In the genomic region with DNA sequence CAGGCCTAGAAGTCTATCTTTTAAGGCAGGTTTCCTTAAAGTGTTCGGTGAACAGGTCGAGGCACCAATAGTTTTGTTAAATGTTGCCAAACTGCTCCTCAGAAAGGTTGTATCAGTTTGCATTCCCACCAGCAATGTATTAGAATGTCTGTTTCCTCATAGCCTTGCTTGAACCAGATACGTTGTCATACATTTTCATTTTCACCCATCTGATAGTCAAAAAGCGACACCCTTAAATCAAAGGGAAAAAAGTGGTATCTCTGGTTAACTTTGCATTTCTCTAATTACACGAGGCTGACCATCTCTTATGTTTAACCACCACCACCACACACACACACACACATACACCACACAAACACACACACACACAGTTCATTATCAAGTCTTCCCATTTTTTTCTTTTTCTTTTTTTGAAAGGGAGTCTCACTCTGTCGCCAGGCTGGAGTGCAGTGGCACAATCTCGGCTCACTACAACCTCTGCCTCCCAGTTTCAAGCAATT, we compare ENCODE assay signal across 1 cellular context.
TF ChIP-seq lines count a peak whose summit lies in the region.

No MANE protein-coding gene starts in this region.

TF ChIP-seq in IMR-90, 13 proteins besides CTCF, POLR2A, EP300 and RAD21:
- no peak for TF ChIP-seq ELK1 (IDR thresholded peaks at IDR 0.05; ENCODE audit: borderline replicate concordance, low read depth, low read length)
- no peak for TF ChIP-seq BHLHE40 (IDR thresholded peaks at IDR 0.05; ENCODE audit: low read depth, low read length)
- TF ChIP-seq RFX5 (IDR thresholded peaks at IDR 0.05; ENCODE audit: low read depth, low read length): no peak
- no peak for TF ChIP-seq CEBPB (IDR thresholded peaks at IDR 0.05; ENCODE audit: low read depth, low read length)
- no peak for TF ChIP-seq NFE2L2 (IDR thresholded peaks at IDR 0.05; ENCODE audit: low read depth, low read length)
- TF ChIP-seq USF2 (IDR thresholded peaks at IDR 0.05; ENCODE audit: low read depth, low read length): no peak
- no peak for TF ChIP-seq CHD1 (IDR thresholded peaks at IDR 0.05; ENCODE audit: low read depth, low read length)
- TF ChIP-seq FOS (IDR thresholded peaks at IDR 0.05; ENCODE audit: low read depth, low read length): no peak
- no peak for TF ChIP-seq MAFK (IDR thresholded peaks at IDR 0.05; ENCODE audit: low read depth, low read length)
- no peak for TF ChIP-seq SMC3 (IDR thresholded peaks at IDR 0.05; ENCODE audit: low read depth, low read length)
- no peak for TF ChIP-seq RCOR1 (IDR thresholded peaks at IDR 0.05; ENCODE audit: insufficient replicate concordance, low read length)
- TF ChIP-seq MAZ (IDR thresholded peaks at IDR 0.05; ENCODE audit: borderline replicate concordance, low read depth, low read length): no peak
- TF ChIP-seq MXI1 (IDR thresholded peaks at IDR 0.05; ENCODE audit: borderline replicate concordance, low read depth, low read length): no peak
